In the genomic region with DNA sequence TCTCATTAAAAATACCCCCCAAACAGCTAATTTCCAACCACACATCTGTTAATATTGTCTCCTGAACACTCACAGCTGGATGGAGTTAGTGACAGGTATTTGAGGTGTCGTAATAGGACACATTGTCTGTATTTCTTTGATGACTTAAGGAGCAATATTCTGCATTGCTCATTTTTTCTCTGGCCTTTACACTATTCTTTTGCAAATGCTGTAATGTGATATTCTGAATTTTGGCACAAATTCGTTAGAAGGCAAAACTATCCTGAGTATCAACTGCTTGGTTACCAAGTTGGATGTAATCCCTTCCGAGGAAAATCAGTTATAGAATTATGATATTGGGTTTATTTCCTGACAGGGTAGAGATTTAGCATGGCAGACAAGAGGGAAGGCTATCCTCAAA, we compare ENCODE assay signal across 17 cellular contexts.
DNase-seq lines count a peak whose midpoint lies in the region; TF ChIP-seq lines count a peak whose summit lies in the region.
"Had no signal": no experiment of that assay in that cellular context is flagged by ENCODE, and none has a peak within 500 bp of the region (broad histone marks: within the 10 kb centered on the region; RNA-seq: fewer than 3 reads in every experiment).

No MANE protein-coding gene starts in this region.

- peaks cover 0 to 4% of the 10 kb centered on the region in 2 donors for H3K4me1 ChIP-seq in adrenal gland (replicated peaks in 1 of 2)
- peaks cover 0 to 4% of the 10 kb centered on the region in 2 donors for H3K4me1 ChIP-seq in uterus
- no peaks in the 10 kb centered on the region for H3K4me1 ChIP-seq in Karpas-422 (ENCODE audit: low read length)

- no peaks in the 10 kb centered on the region for H3K79me2 ChIP-seq in Karpas-422 (ENCODE audit: low read length)

- H3K4me1 Mint-ChIP-seq in osteocyte (ENCODE audit: unreplicated experiment), result peaks cover 64% of the 10 kb centered on the region
- H3K4me1 Mint-ChIP-seq: B cell had no signal

- H3K9ac ChIP-seq in Karpas-422 (ENCODE audit: low read length), result no peak overlapping the region
- H3K9ac ChIP-seq: KMS-11 had no signal

- peaks cover 3% of the 10 kb centered on the region for H3K36me3 Mint-ChIP-seq in osteocyte (ENCODE audit: unreplicated experiment)

- H3K4me3 Mint-ChIP-seq in osteocyte (ENCODE audit: unreplicated experiment), result no peak overlapping the region
- H3K4me3 Mint-ChIP-seq: B cell had no signal

- no peaks in the 10 kb centered on the region for H4K20me1 ChIP-seq in Karpas-422 (ENCODE audit: insufficient read depth, low read depth, low read length)

- H3K9me3 Mint-ChIP-seq in osteocyte (ENCODE audit: unreplicated experiment), result no peaks in the 10 kb centered on the region

- intact Hi-C loops in adrenal gland (cut with DNase I) (no loop called here), uterus (cut with DNase I; ENCODE audit: low total_unique reads) (loop anchor here (10.0 kb wide), 1 partner anchor 1063 kb away; no protein-coding TSS in a partner anchor)

- TF ChIP-seq CTCF in adrenal gland (IDR thresholded peaks at IDR 0.05), result no peak
- TF ChIP-seq CTCF in osteocyte (IDR thresholded peaks at IDR 0.05), result no peak
- TF ChIP-seq CTCF in uterus (IDR thresholded peaks at IDR 0.05), result no peak

- H3K27me3 Mint-ChIP-seq in osteocyte (ENCODE audit: unreplicated experiment), result no peaks in the 10 kb centered on the region

- H3K27ac Mint-ChIP-seq in osteocyte (ENCODE audit: unreplicated experiment), result peak overlapping the region; percentile 70
- H3K27ac Mint-ChIP-seq: B cell had no signal

- H3K9me3 ChIP-seq in adrenal gland (replicated peaks in 1 of 3), result no peaks in the 10 kb centered on the region
- no peaks in the 10 kb centered on the region for H3K9me3 ChIP-seq in uterus
- peaks cover 5% of the 10 kb centered on the region; the same call in 1 of the 2 replicates for H3K9me3 ChIP-seq in Karpas-422 (ENCODE audit: low read length)

- TF ChIP-seq POLR2A in adrenal gland (IDR thresholded peaks at IDR 0.05) (no peak), uterus (IDR thresholded peaks at IDR 0.05) (no peak)

- H3K27me3 ChIP-seq in adrenal gland (no peaks in the 10 kb centered on the region), uterus (no peaks in the 10 kb centered on the region), Karpas-422 (ENCODE audit: low read length) (no peaks in the 10 kb centered on the region)

- WGBS in adrenal gland, 4 donors, result 73 to 79% (median 78%) methylated on average over 3 of the region's 3 CpGs

- H3K27ac ChIP-seq in adrenal gland, result peak overlapping the region in 3 of 5 donors; percentile 43 to 77 (median 47)
- H3K27ac ChIP-seq in uterus, result peak overlapping the region; percentile 44 to 54
- H3K27ac ChIP-seq in Karpas-422 (ENCODE audit: low read length), result no peak overlapping the region
- H3K27ac ChIP-seq: KMS-11 had no signal

- H2AFZ ChIP-seq in Karpas-422 (ENCODE audit: low read length), result no peak overlapping the region

- no peak overlapping the region for H3K4me2 ChIP-seq in Karpas-422 (ENCODE audit: low read depth, low read length, poor library complexity, severe bottlenecking)
- H3K4me2 ChIP-seq: KMS-11 had no signal

- H3K36me3 ChIP-seq in adrenal gland (replicated peaks in 1 of 2), result no peaks in the 10 kb centered on the region
- no peaks in the 10 kb centered on the region for H3K36me3 ChIP-seq in uterus
- H3K36me3 ChIP-seq in Karpas-422 (ENCODE audit: insufficient read depth, low read length), result no peaks in the 10 kb centered on the region

- H3K4me3 ChIP-seq in adrenal gland (no peak overlapping the region), uterus (no peak overlapping the region), Karpas-422 (ENCODE audit: low read length) (no peak overlapping the region)

- DNase-seq in adrenal gland, result no peak
- DNase-seq in fibroblast of gingiva (ENCODE audit: low read depth), result peak; percentile 63
- DNase-seq in osteocyte (ENCODE audit: extremely low spot score, unreplicated experiment), result no peak
- no peak for DNase-seq in uterus
- DNase-seq in Karpas-422, result no peak
- no peak for DNase-seq in AML-193 (lab: John Stamatoyannopoulos, UW)
- no peak for DNase-seq in AG20443 (ENCODE audit: low spot score)
- DNase-seq: ACHN, COR-L47, NCI-H1417 treated with DMSO at 0.1 percent for 48 hours, NCI-H187 treated with DMSO at 0.1 percent for 48 hours, NCI-H2227 treated with DMSO at 0.1 percent for 48 hours, NCI-H510A treated with DMSO at 0.1 percent for 48 hours, NCI-H774, SHP77 had no signal

- H3K9me2 ChIP-seq in Karpas-422 (replicated peaks; ENCODE audit: insufficient read depth, low read length), result no peaks in the 10 kb centered on the region
